Comparison of ENCODE assay signal across 1 cellular context in the genomic region with DNA sequence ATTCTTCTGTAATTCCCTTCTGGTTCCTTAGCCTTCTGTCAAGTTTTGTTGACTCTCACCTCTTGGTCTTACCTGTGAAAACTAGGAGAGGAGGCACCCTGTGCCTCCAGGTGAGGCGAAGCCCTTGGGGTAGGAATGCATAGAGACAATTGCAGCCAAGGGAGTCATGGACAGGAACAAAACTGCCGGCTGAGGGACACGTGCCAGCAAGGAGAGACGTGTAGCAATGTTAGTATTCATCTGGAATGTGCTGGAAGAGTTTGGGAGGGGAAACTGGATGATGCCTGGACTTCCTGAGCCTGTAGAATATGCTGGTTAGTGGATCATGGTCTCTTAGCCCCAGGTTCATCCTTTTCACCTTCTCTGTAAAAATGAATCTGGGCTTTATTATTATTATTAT.
TF ChIP-seq lines count a peak whose summit lies in the region.

No MANE protein-coding gene starts in this region.

TF ChIP-seq in H1, 55 proteins besides CTCF, POLR2A, EP300 and RAD21:
- no peak for TF ChIP-seq CBX5 (IDR thresholded peaks at IDR 0.05; ENCODE audit: low read depth, low read length)
- no peak for TF ChIP-seq CBX8 (IDR thresholded peaks at IDR 0.05; ENCODE audit: borderline replicate concordance, low read depth, low read length)
- TF ChIP-seq, protein P1, sequence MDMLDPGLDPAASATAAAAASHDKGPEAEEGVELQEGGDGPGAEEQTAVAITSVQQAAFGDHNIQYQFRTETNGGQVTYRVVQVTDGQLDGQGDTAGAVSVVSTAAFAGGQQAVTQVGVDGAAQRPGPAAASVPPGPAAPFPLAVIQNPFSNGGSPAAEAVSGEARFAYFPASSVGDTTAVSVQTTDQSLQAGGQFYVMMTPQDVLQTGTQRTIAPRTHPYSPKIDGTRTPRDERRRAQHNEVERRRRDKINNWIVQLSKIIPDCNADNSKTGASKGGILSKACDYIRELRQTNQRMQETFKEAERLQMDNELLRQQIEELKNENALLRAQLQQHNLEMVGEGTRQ (IDR thresholded peaks at IDR 0.05; ENCODE audit: low read length) = no peak
- TF ChIP-seq MAFK (IDR thresholded peaks at IDR 0.05; ENCODE audit: low read depth, low read length) = no peak
- TF ChIP-seq, protein P2, sequence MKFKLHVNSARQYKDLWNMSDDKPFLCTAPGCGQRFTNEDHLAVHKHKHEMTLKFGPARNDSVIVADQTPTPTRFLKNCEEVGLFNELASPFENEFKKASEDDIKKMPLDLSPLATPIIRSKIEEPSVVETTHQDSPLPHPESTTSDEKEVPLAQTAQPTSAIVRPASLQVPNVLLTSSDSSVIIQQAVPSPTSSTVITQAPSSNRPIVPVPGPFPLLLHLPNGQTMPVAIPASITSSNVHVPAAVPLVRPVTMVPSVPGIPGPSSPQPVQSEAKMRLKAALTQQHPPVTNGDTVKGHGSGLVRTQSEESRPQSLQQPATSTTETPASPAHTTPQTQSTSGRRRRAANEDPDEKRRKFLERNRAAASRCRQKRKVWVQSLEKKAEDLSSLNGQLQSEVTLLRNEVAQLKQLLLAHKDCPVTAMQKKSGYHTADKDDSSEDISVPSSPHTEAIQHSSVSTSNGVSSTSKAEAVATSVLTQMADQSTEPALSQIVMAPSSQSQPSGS (IDR thresholded peaks at IDR 0.05; ENCODE audit: low read length) = no peak
- TF ChIP-seq TAF1 (IDR thresholded peaks at IDR 0.05; ENCODE audit: low read depth, low read length) = no peak
- no peak for TF ChIP-seq NRF1 (IDR thresholded peaks at IDR 0.05; ENCODE audit: low read depth, low read length)
- TF ChIP-seq JUN (IDR thresholded peaks at IDR 0.05; ENCODE audit: low read depth, low read length) = no peak
- TF ChIP-seq CTBP2 (IDR thresholded peaks at IDR 0.05; ENCODE audit: borderline replicate concordance, insufficient read depth, insufficient read length, low read length) = no peak
- TF ChIP-seq RFX5 (IDR thresholded peaks at IDR 0.05; ENCODE audit: borderline replicate concordance, low read depth, low read length) = no peak
- no peak for TF ChIP-seq CHD1 (IDR thresholded peaks at IDR 0.05; ENCODE audit: low read depth, low read length)
- no peak for TF ChIP-seq SIRT6 (IDR thresholded peaks at IDR 0.05; ENCODE audit: low read length)
- TF ChIP-seq BCL11A (IDR thresholded peaks at IDR 0.05; ENCODE audit: low read depth in 2 of 2, low read length in 2 of 2) = no peak
- no peak for TF ChIP-seq ASH2L (IDR thresholded peaks at IDR 0.05; ENCODE audit: low read length)
- TF ChIP-seq SRF (IDR thresholded peaks at IDR 0.05; ENCODE audit: low read depth, low read length) = no peak
- no peak for TF ChIP-seq GTF2F1 (IDR thresholded peaks at IDR 0.05; ENCODE audit: borderline replicate concordance, low read depth, low read length)
- no peak for TF ChIP-seq SIX5 (IDR thresholded peaks at IDR 0.05; ENCODE audit: low read depth, low read length)
- TF ChIP-seq BRCA1 (IDR thresholded peaks at IDR 0.05; ENCODE audit: low read depth, low read length) = no peak
